Comparison of ENCODE assay signal across 15 cellular contexts in the genomic region with DNA sequence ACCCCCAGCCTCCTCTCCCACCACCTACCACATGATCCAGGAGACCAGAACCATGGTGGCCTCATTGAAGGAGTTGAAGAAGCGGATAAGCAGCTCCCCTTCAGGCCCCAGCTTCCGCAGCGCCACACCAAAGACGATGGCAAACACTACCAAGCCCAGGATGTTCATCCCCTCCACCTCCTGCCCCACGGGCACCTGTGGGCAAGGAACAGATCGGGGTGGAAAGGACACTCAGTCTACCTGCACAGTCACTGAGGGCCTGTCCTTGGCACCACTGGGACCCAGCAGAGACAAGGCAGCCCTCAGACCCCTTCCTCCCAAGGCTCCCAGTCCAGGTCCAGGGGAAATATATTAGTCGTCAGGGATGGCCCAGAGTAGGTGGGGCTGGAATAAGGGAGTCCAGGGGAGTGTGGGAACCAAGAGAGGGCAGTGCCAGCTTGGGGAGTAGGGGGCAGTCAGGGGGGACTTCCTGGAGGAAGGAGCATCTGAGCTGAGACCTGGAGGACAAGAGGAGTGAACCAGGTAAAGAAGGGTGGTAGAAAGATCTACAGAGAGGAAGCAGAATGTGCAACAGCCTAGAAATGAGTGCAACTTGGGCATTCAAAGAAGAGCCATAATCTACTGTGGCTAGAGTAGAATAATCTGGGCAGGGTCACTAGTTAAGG. TPM values are rescaled to one million over a fixed set of nuclear protein-coding genes. Genes with fewer than 3 reads are reported as not detected.
DNase-seq lines count a peak whose midpoint lies in the region; ATAC-seq and TF ChIP-seq lines count a peak whose summit lies in the region.
"Had no signal": no experiment of that assay in that cellular context is flagged by ENCODE, and none has a peak within 500 bp of the region (broad histone marks: within the 10 kb centered on the region; RNA-seq: fewer than 3 reads in every experiment).

No MANE protein-coding gene starts in this region.

- H3K9me3 Mint-ChIP-seq in T-helper 2 cell treated with Interferon-gamma antibody and Interleukin-4, amounts not matched to agents 5 μg/mL and 100 μg/mL, for 36 hours: no peaks in the 10 kb centered on the region
- no peaks in the 10 kb centered on the region for H3K9me3 Mint-ChIP-seq in activated naive CD8-positive, alpha-beta T cell treated with anti-CD3 and anti-CD28 coated beads, Interleukin-2, amount 10 ng/mL, durations not matched to agents 7 days and 5 days
- no peaks in the 10 kb centered on the region for H3K9me3 Mint-ChIP-seq in nephron

- peaks cover 42% of the 10 kb centered on the region for H3K4me1 Mint-ChIP-seq in T-helper 2 cell treated with Interferon-gamma antibody and Interleukin-4, amounts not matched to agents 5 μg/mL and 100 μg/mL, for 36 hours (ENCODE audit: low read depth)
- peaks cover 58% of the 10 kb centered on the region for H3K4me1 Mint-ChIP-seq in activated naive CD8-positive, alpha-beta T cell treated with anti-CD3 and anti-CD28 coated beads, Interleukin-2, amount 10 ng/mL, durations not matched to agents 7 days and 5 days
- peaks cover 42% of the 10 kb centered on the region for H3K4me1 Mint-ChIP-seq in nephron

- no peak for DNase-seq in T-helper 2 cell treated with Interferon-gamma antibody and Interleukin-4, amounts not matched to agents 5 μg/mL and 100 μg/mL, for 36 hours (ENCODE audit: low spot score)
- DNase-seq in T-helper 2 cell (no peak), NCI-H2196 (lab: John Stamatoyannopoulos, UW; ENCODE audit: unreplicated experiment) (no peak)
- no peak for DNase-seq in activated naive CD8-positive, alpha-beta T cell treated with anti-CD3 and anti-CD28 coated beads, Interleukin-2, amount 10 ng/mL, durations not matched to agents 7 days and 5 days
- DNase-seq: erythroblast, left lung, NCI-H1105 treated with DMSO at 0.1 percent for 48 hours, NCI-H446, spleen had no signal

- CTCF ChIA-PET in HEK293 (lab: Yijun Ruan, JAX): interaction anchor here (0.5 to 4.5 kb wide), 6 partner anchors 16 to 58 kb away, joined by 3 to 26 read pairs (median 4); no protein-coding TSS in a partner anchor

- peaks cover 72 to 81% of the 10 kb centered on the region in 2 experiments for H3K36me3 ChIP-seq in HEK293 (ENCODE audit: control insufficient read depth in 2 of 2, insufficient read depth in 1 of 2, low read length in 2 of 2)
- H3K36me3 ChIP-seq: neutrophil had no signal

- POLR2A ChIA-PET in HEK293 (lab: Yijun Ruan, JAX): interaction anchor here (0.6 to 2.1 kb wide), 5 partner anchors 10 to 213 kb away, joined by 3 to 7 read pairs (median 5); no protein-coding TSS in a partner anchor
- POLR2A ChIA-PET in activated naive CD8-positive, alpha-beta T cell treated with anti-CD3 and anti-CD28 coated beads, Interleukin-2, amount 10 ng/mL, durations not matched to agents 7 days and 5 days (lab: Charles Lee): interaction anchor here (0.6 to 2.9 kb wide), 3 partner anchors 9 to 58 kb away, joined by 3 to 13 read pairs (median 4); no protein-coding TSS in a partner anchor

- H3K27ac ChIP-seq in HEK293 (ENCODE audit: extremely low read depth, low read depth, low read length): peak overlapping the region; percentile 53
- H3K27ac ChIP-seq: left lung, neutrophil had no signal

- H3K4me3 Mint-ChIP-seq in T-helper 2 cell treated with Interferon-gamma antibody and Interleukin-4, amounts not matched to agents 5 μg/mL and 100 μg/mL, for 36 hours: peak overlapping the region; percentile 92
- peak overlapping the region; percentile 91 for H3K4me3 Mint-ChIP-seq in activated naive CD8-positive, alpha-beta T cell treated with anti-CD3 and anti-CD28 coated beads, Interleukin-2, amount 10 ng/mL, durations not matched to agents 7 days and 5 days
- peak overlapping the region in 2 of 3 experiments; percentile 45 to 51 for H3K4me3 Mint-ChIP-seq in nephron

- H3K27me3 Mint-ChIP-seq in T-helper 2 cell treated with Interferon-gamma antibody and Interleukin-4, amounts not matched to agents 5 μg/mL and 100 μg/mL, for 36 hours (ENCODE audit: low read depth): no peaks in the 10 kb centered on the region
- H3K27me3 Mint-ChIP-seq in activated naive CD8-positive, alpha-beta T cell treated with anti-CD3 and anti-CD28 coated beads, Interleukin-2, amount 10 ng/mL, durations not matched to agents 7 days and 5 days: no peaks in the 10 kb centered on the region
- peaks cover 3% of the 10 kb centered on the region for H3K27me3 Mint-ChIP-seq in nephron (ENCODE audit: low read depth)

- TF ChIP-seq CTCF in HEK293 (tag by site-specific recombination; IDR thresholded peaks at IDR 0.05): no peak
- no peak for TF ChIP-seq CTCF in nephron (IDR thresholded peaks at IDR 0.05; ENCODE audit: unreplicated experiment in 3 of 3)

- H3K4me3 ChIP-seq in HEK293 (ENCODE audit: low read depth, low read length): no peak overlapping the region
- H3K4me3 ChIP-seq: left lung, spleen had no signal

- H3K27ac Mint-ChIP-seq in T-helper 2 cell treated with Interferon-gamma antibody and Interleukin-4, amounts not matched to agents 5 μg/mL and 100 μg/mL, for 36 hours: peak overlapping the region; percentile 90
- peak overlapping the region; percentile 92 for H3K27ac Mint-ChIP-seq in activated naive CD8-positive, alpha-beta T cell treated with anti-CD3 and anti-CD28 coated beads, Interleukin-2, amount 10 ng/mL, durations not matched to agents 7 days and 5 days
- H3K27ac Mint-ChIP-seq in nephron: peak overlapping the region; percentile 23 to 96 (median 43)

- peaks cover 75% of the 10 kb centered on the region for H3K36me3 Mint-ChIP-seq in T-helper 2 cell treated with Interferon-gamma antibody and Interleukin-4, amounts not matched to agents 5 μg/mL and 100 μg/mL, for 36 hours (ENCODE audit: low read depth)
- peaks cover 56% of the 10 kb centered on the region for H3K36me3 Mint-ChIP-seq in activated naive CD8-positive, alpha-beta T cell treated with anti-CD3 and anti-CD28 coated beads, Interleukin-2, amount 10 ng/mL, durations not matched to agents 7 days and 5 days
- H3K36me3 Mint-ChIP-seq in nephron (ENCODE audit: low read depth): peaks cover 14% of the 10 kb centered on the region

- no peaks in the 10 kb centered on the region for H3K9me3 ChIP-seq in HEK293 (ENCODE audit: control insufficient read depth, insufficient read depth, low read depth, low read length)
- H3K9me3 ChIP-seq: left lung, neutrophil, spleen had no signal

- ATAC-seq in activated naive CD8-positive, alpha-beta T cell treated with anti-CD3 and anti-CD28 coated beads, Interleukin-2, amount 10 ng/mL, durations not matched to agents 7 days and 5 days (ENCODE audit: low read depth): no peak
- ATAC-seq in HG02798 (IDR thresholded peaks at IDR 0.05; ENCODE audit: poor library complexity, unreplicated experiment) (no peak), HG02763 (IDR thresholded peaks at IDR 0.05; ENCODE audit: unreplicated experiment) (no peak)
- ATAC-seq: left lung, Panc1 had no signal

- H3K4me1 ChIP-seq in HEK293 (ENCODE audit: control insufficient read depth, insufficient read depth, low read length): peaks cover 20% of the 10 kb centered on the region

TF ChIP-seq in HEK293, 187 proteins besides CTCF, POLR2A, EP300 and RAD21 (continues in another document):
- no peak for TF ChIP-seq ZNF350 (tag by site-specific recombination; IDR thresholded peaks at IDR 0.05)
- TF ChIP-seq ZNF596 (tag by site-specific recombination; IDR thresholded peaks at IDR 0.05): no peak
- no peak for TF ChIP-seq ZNF138 (tag by site-specific recombination; IDR thresholded peaks at IDR 0.05; ENCODE audit: borderline replicate concordance)
- no peak for TF ChIP-seq KLF8 (tag by site-specific recombination; IDR thresholded peaks at IDR 0.05)
- no peak for TF ChIP-seq ZNF157 (tag by site-specific recombination; IDR thresholded peaks at IDR 0.05)
- no peak for TF ChIP-seq ZNF155 (tag by site-specific recombination; IDR thresholded peaks at IDR 0.05)
- TF ChIP-seq ZNF19 (tag by site-specific recombination; IDR thresholded peaks at IDR 0.05; ENCODE audit: low read depth): no peak
- no peak for TF ChIP-seq SALL2 (tag by site-specific recombination; IDR thresholded peaks at IDR 0.05; ENCODE audit: borderline replicate concordance)
- TF ChIP-seq BCL11A (tag by site-specific recombination; IDR thresholded peaks at IDR 0.05; ENCODE audit: low read depth): no peak
- TF ChIP-seq MYNN (tag by site-specific recombination; IDR thresholded peaks at IDR 0.05; ENCODE audit: borderline replicate concordance): no peak
- no peak for TF ChIP-seq BCL11B (tag by site-specific recombination; IDR thresholded peaks at IDR 0.05; ENCODE audit: low read depth)
- TF ChIP-seq ZNF37A (tag by site-specific recombination; IDR thresholded peaks at IDR 0.05): no peak
- TF ChIP-seq ZNF658 (tag by site-specific recombination; IDR thresholded peaks at IDR 0.05): no peak
- TF ChIP-seq ZFP69B (tag by site-specific recombination; IDR thresholded peaks at IDR 0.05): no peak
- no peak for TF ChIP-seq MEIS1 (CRISPR knock-in tag; IDR thresholded peaks at IDR 0.05; ENCODE audit: borderline replicate concordance)
- TF ChIP-seq, protein P1, sequence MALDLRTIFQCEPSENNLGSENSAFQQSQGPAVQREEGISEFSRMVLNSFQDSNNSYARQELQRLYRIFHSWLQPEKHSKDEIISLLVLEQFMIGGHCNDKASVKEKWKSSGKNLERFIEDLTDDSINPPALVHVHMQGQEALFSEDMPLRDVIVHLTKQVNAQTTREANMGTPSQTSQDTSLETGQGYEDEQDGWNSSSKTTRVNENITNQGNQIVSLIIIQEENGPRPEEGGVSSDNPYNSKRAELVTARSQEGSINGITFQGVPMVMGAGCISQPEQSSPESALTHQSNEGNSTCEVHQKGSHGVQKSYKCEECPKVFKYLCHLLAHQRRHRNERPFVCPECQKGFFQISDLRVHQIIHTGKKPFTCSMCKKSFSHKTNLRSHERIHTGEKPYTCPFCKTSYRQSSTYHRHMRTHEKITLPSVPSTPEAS (tag by site-specific recombination; IDR thresholded peaks at IDR 0.05): no peak

RNA-seq across cellular contexts. Expression of gene SLC1A5, which starts 5.9 kb away (rescaled TPM):
- 100 to 1,000 TPM; 121 to 127 TPM for total RNA-seq in activated naive CD8-positive, alpha-beta T cell treated with anti-CD3 and anti-CD28 coated beads, Interleukin-2, amount 10 ng/mL, durations not matched to agents 7 days and 5 days

RNA-seq across cellular contexts. Expression of gene STRN4, which starts 36.2 kb away (rescaled TPM):
- 10 to 100 TPM; 79.2 to 87.5 TPM for total RNA-seq in activated naive CD8-positive, alpha-beta T cell treated with anti-CD3 and anti-CD28 coated beads, Interleukin-2, amount 10 ng/mL, durations not matched to agents 7 days and 5 days

RNA-seq across cellular contexts. Expression of gene FKRP, which starts 36.6 kb away (rescaled TPM):
- 10 to 100 TPM; 17.8 to 18.1 TPM for total RNA-seq in activated naive CD8-positive, alpha-beta T cell treated with anti-CD3 and anti-CD28 coated beads, Interleukin-2, amount 10 ng/mL, durations not matched to agents 7 days and 5 days
